In the genomic region with DNA sequence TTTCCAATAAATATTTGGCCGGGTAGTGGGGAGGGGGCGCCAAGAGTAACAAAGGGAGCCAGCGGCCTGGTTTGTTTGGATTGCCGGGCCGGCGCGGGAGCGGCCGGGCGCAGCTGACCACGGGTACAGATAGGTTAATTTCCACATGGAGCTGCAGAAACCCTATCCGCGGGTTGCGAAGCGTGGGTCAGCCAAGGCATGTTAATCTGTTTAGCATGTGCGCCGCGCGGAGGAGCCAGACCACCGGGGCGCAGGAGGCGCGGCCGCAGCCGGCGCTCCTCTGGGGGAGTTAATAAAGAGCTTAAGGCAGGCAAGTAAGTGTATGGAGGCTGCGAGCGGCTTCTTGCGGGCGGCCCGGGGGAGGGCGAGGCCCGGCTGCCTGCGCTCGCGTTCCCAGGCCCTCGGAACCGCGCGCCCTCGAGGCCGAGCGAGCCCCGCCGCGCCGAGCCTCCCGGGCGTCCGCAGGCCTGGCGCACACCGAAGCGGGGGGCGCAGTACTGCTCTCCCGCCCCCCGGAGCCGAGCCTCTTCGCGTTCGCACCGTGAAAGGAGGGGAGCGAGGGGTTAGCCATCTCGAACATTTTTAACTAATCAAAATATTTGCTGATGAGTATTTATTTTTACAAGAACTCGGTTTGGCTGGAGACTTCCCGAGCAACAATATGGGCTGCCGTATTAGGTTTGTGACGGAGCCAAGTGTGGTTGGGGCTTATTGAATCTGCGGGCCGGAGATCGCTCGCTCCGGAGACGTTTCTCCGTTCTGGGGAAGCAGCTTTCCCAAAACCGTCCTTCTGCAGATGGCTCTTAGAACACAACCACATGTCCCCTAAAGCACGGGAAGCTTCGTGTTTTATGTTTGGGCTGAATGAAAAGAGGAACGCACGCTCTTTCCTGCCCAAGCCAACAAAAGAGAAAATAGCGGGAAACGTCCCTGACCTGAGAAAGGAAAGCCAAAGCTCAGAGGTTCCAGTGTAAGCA, we compare ENCODE assay signal across 9 cellular contexts. TPM values are rescaled to one million over a fixed set of nuclear protein-coding genes. Genes with fewer than 3 reads are reported as not detected.
DNase-seq lines count a peak whose midpoint lies in the region; ATAC-seq lines count a peak whose summit lies in the region.
"Had no signal": no experiment of that assay in that cellular context is flagged by ENCODE, and none has a peak within 500 bp of the region (broad histone marks: within the 10 kb centered on the region; RNA-seq: fewer than 3 reads in every experiment).

No MANE protein-coding gene starts in this region.

- H3K4me1 ChIP-seq in iPS-18a (ENCODE audit: control insufficient read depth, low read depth, low read length) (no peaks in the 10 kb centered on the region), skeletal muscle satellite cell (ENCODE audit: control insufficient read depth, insufficient read depth, low read length) (peaks cover 13% of the 10 kb centered on the region)

- no peaks in the 10 kb centered on the region for H3K9me3 ChIP-seq in iPS-18a (ENCODE audit: control insufficient read depth, low read depth, low read length)
- H3K9me3 ChIP-seq in skeletal muscle satellite cell (replicated peaks; ENCODE audit: low read length), result no peaks in the 10 kb centered on the region

- H3K9me3 Mint-ChIP-seq in activated T-helper 17 cell treated with anti-CD3 and anti-CD28 coated beads, Interleukin-2, amount 50 U/mL, for 72 hours, result no peaks in the 10 kb centered on the region

- H3K27me3 ChIP-seq in iPS-18a (ENCODE audit: control insufficient read depth, insufficient read depth, low read length) (peaks cover 76% of the 10 kb centered on the region), skeletal muscle satellite cell (ENCODE audit: control insufficient read depth, insufficient read depth, low read length) (peaks cover 17% of the 10 kb centered on the region)

- peaks cover 79% of the 10 kb centered on the region for H3K27me3 Mint-ChIP-seq in activated T-helper 17 cell treated with anti-CD3 and anti-CD28 coated beads, Interleukin-2, amount 50 U/mL, for 72 hours

- H3K4me3 ChIP-seq in iPS-18a (ENCODE audit: low read length) (peak overlapping the region; percentile 50), skeletal muscle satellite cell (ENCODE audit: low read length) (peak overlapping the region; percentile 67)

- H3K4me3 Mint-ChIP-seq in activated T-helper 17 cell treated with anti-CD3 and anti-CD28 coated beads, Interleukin-2, amount 50 U/mL, for 72 hours, result peak overlapping the region; percentile 32

- no peak for ATAC-seq in activated T-helper 17 cell treated with anti-CD3 and anti-CD28 coated beads, Interleukin-2, amount 50 U/mL, for 72 hours (replicated peaks)

- DNase-seq in NCI-H1092 treated with DMSO at 0.1 percent for 48 hours (lab: John Stamatoyannopoulos, UW), result peak; percentile 49
- DNase-seq in NCI-H1092 (lab: John Stamatoyannopoulos, UW), result no peak
- DNase-seq in HuH-7 (ENCODE audit: low spot score), result no peak
- no peak for DNase-seq in activated CD4-positive, alpha-beta T cell treated with anti-CD3 and anti-CD28 coated beads for 4 hours
- DNase-seq in AML-193 (lab: John Stamatoyannopoulos, UW), result no peak
- DNase-seq: ACHN had no signal

- H3K4me2 ChIP-seq in skeletal muscle satellite cell (ENCODE audit: low read length), result peak overlapping the region; percentile 79

- H3K36me3 Mint-ChIP-seq in activated T-helper 17 cell treated with anti-CD3 and anti-CD28 coated beads, Interleukin-2, amount 50 U/mL, for 72 hours (ENCODE audit: low read depth), result no peaks in the 10 kb centered on the region

- H3K4me1 Mint-ChIP-seq in activated T-helper 17 cell treated with anti-CD3 and anti-CD28 coated beads, Interleukin-2, amount 50 U/mL, for 72 hours, result no peaks in the 10 kb centered on the region

- H3K9ac ChIP-seq in iPS-18a (ENCODE audit: low read length) (no peak overlapping the region), skeletal muscle satellite cell (ENCODE audit: low read depth, low read length) (peak overlapping the region; percentile 64)

- no peak overlapping the region for H3K27ac Mint-ChIP-seq in activated T-helper 17 cell treated with anti-CD3 and anti-CD28 coated beads, Interleukin-2, amount 50 U/mL, for 72 hours

- H3K27ac ChIP-seq in iPS-18a (ENCODE audit: low read length), result no peak overlapping the region

- H3K36me3 ChIP-seq in iPS-18a (ENCODE audit: control insufficient read depth, low read depth, low read length) (no peaks in the 10 kb centered on the region), skeletal muscle satellite cell (ENCODE audit: insufficient read depth, low read length) (no peaks in the 10 kb centered on the region)

RNA-seq across cellular contexts. Expression of gene FOXD1, which starts 28.9 kb away (rescaled TPM):
- under 1 TPM in 1 of 2 donors, not detected in 1; 0.45 TPM for total RNA-seq in activated T-helper 17 cell treated with anti-CD3 and anti-CD28 coated beads, Interleukin-2, amount 50 U/mL, for 72 hours
- total RNA-seq in skeletal muscle satellite cell (2012; rRNA removed), result 9.0 and 9.6 TPM in 2 replicates
